8 cellular contexts compared by ENCODE assay signal in genomic region chr12:92827836-92828431, GRCh38.
DNase-seq lines count a peak whose midpoint lies in the region; ATAC-seq and TF ChIP-seq lines count a peak whose summit lies in the region.

No MANE protein-coding gene starts in this region.

- no peaks in the 10 kb centered on the region for H3K27me3 ChIP-seq in neural cell (ENCODE audit: insufficient read depth, low read depth, low read length)

- peak; percentile 36 for TF ChIP-seq CTCF in neural cell (IDR thresholded peaks at IDR 0.05; ENCODE audit: poor library complexity, severe bottlenecking)

- H3K9me3 ChIP-seq in neural cell (ENCODE audit: low read length), result no peaks in the 10 kb centered on the region

- peaks cover 6% of the 10 kb centered on the region for H3K36me3 ChIP-seq in neural cell (ENCODE audit: insufficient read depth, low read length)

- no peak overlapping the region for H3K4me3 ChIP-seq in neural cell (ENCODE audit: low read length)

- DNase-seq in Daoy (ENCODE audit: low read depth) (peak; percentile 40), dermis blood vessel endothelial cell (peak; percentile 73), COLO668 (lab: John Stamatoyannopoulos, UW; ENCODE audit: unreplicated experiment) (no peak)

- no peaks in the 10 kb centered on the region for H3K79me2 ChIP-seq in neural cell (replicated peaks; ENCODE audit: insufficient read depth, low read length)

- no peaks in the 10 kb centered on the region for H3K9me2 ChIP-seq in neural cell (ENCODE audit: insufficient read depth, low read length)

- TF ChIP-seq RAD21 in neural cell (conservative IDR thresholded peaks at IDR 0.05), result no peak

- no peaks in the 10 kb centered on the region for H4K20me1 ChIP-seq in neural cell (ENCODE audit: insufficient read depth)

- no peak overlapping the region for H2AFZ ChIP-seq in neural cell (ENCODE audit: low read depth, low read length)

- H3K9ac ChIP-seq in neural cell (ENCODE audit: low read length), result no peak overlapping the region

- ATAC-seq in HG03066 (IDR thresholded peaks at IDR 0.05; ENCODE audit: low read depth, unreplicated experiment), result peak; percentile 54
- peak; percentile 71 for ATAC-seq in SK-N-SH treated with all-trans-retinoic acid at 6 μM for 48 hours
- no peak for ATAC-seq in HG03342 (IDR thresholded peaks at IDR 0.05; ENCODE audit: unreplicated experiment)
- no peak for ATAC-seq in GM19452 (IDR thresholded peaks at IDR 0.05; ENCODE audit: unreplicated experiment)

- H3F3A ChIP-seq in neural cell (ENCODE audit: insufficient read depth, low read length, poor library complexity, severe bottlenecking), result no peaks in the 10 kb centered on the region

- TF ChIP-seq EP300 in neural cell (conservative IDR thresholded peaks at IDR 0.05; ENCODE audit: poor library complexity, severe bottlenecking), result no peak

- no peak overlapping the region for H3K4me2 ChIP-seq in neural cell (ENCODE audit: low read length)

- H3K27ac ChIP-seq in neural cell (ENCODE audit: low read length), result no peak overlapping the region

TF ChIP-seq in SK-N-SH treated with all-trans-retinoic acid at 6 μM for 48 hours, 23 proteins besides CTCF, POLR2A, EP300 and RAD21:
- TF ChIP-seq BACH2 (CRISPR knock-in tag; IDR thresholded peaks at IDR 0.05; ENCODE audit: borderline replicate concordance) (no peak), TCF4 (CRISPR knock-in tag; IDR thresholded peaks at IDR 0.05; ENCODE audit: borderline replicate concordance) (no peak), PPARA (CRISPR knock-in tag; IDR thresholded peaks at IDR 0.05; ENCODE audit: borderline replicate concordance) (no peak), ZNF565 (CRISPR knock-in tag; conservative IDR thresholded peaks at IDR 0.05; ENCODE audit: low read depth) (no peak), SNAI2 (CRISPR knock-in tag; IDR thresholded peaks at IDR 0.05) (no peak), ARNTL (CRISPR knock-in tag; IDR thresholded peaks at IDR 0.05; ENCODE audit: borderline replicate concordance, low read depth) (no peak), ZFP3 (CRISPR knock-in tag; IDR thresholded peaks at IDR 0.05) (no peak), ZNF70 (CRISPR knock-in tag; IDR thresholded peaks at IDR 0.05) (no peak), GLIS3 (CRISPR knock-in tag; IDR thresholded peaks at IDR 0.05) (no peak)

TF ChIP-seq in neural cell, 6 proteins besides CTCF, POLR2A, EP300 and RAD21:
- TF ChIP-seq EZH2 (IDR thresholded peaks at IDR 0.05; ENCODE audit: borderline replicate concordance, insufficient read depth, low read length, poor library complexity, severe bottlenecking) (no peak), POLR2AphosphoS5 (IDR thresholded peaks at IDR 0.05) (no peak), SMC3 (conservative IDR thresholded peaks at IDR 0.05; ENCODE audit: poor library complexity) (no peak), REST (IDR thresholded peaks at IDR 0.05; ENCODE audit: borderline replicate concordance) (no peak), TAF1 (IDR thresholded peaks at IDR 0.05; ENCODE audit: low read depth) (no peak), MXI1 (conservative IDR thresholded peaks at IDR 0.05; ENCODE audit: poor library complexity, severe bottlenecking) (no peak)

Comparison
In these comparisons a context has a peak if more than half of its experiments do, and no peak if none do; other contexts are left out.
1. ATAC-seq: peak in HG03066 (single experiment) and SK-N-SH treated with all-trans-retinoic acid at 6 μM for 48 hours (single experiment); none in HG03342 (single experiment) and GM19452 (single experiment).